25 cellular contexts compared by ENCODE assay signal in genomic region chr5:56340196-56340980, GRCh38.
DNase-seq lines count a peak whose midpoint lies in the region; ATAC-seq and TF ChIP-seq lines count a peak whose summit lies in the region.
"Had no signal": no experiment of that assay in that cellular context is flagged by ENCODE, and none has a peak within 500 bp of the region (broad histone marks: within the 10 kb centered on the region; RNA-seq: fewer than 3 reads in every experiment).

No MANE protein-coding gene starts in this region.

- no peaks in the 10 kb centered on the region for H3K9me2 ChIP-seq in hepatocyte (replicated peaks; ENCODE audit: insufficient read depth)

- TF ChIP-seq CTCF in epithelial cell of esophagus (IDR thresholded peaks at IDR 0.05; ENCODE audit: insufficient read depth, low read depth, low read length, missing control alignments) (no peak), hepatocyte (IDR thresholded peaks at IDR 0.05; ENCODE audit: poor library complexity) (no peak)

- no peak overlapping the region for H2AFZ ChIP-seq in hepatocyte

- H3K27me3 ChIP-seq in hepatocyte: no peaks in the 10 kb centered on the region
- H3K27me3 ChIP-seq: SJSA1 had no signal

- no peak overlapping the region for H3K4me2 ChIP-seq in hepatocyte

- H3K4me3 Mint-ChIP-seq in T-helper 2 cell treated with Interferon-gamma antibody and Interleukin-4, amounts not matched to agents 5 μg/mL and 100 μg/mL, for 36 hours: no peak overlapping the region
- H3K4me3 Mint-ChIP-seq: B cell; CD8-positive, alpha-beta T cell; H9; HFFc6 had no signal

- DNase-seq in SK-MEL-5 (ENCODE audit: low read depth, low spot score) (peak; percentile 93), epithelial cell of esophagus (ENCODE audit: low read depth) (peak; percentile 55), hepatocyte (ENCODE audit: low spot score) (no peak), AML-193 (lab: John Stamatoyannopoulos, UW) (no peak), NCI-H1930 (lab: John Stamatoyannopoulos, UW) (no peak)
- no peak for DNase-seq in T-helper 2 cell treated with Interferon-gamma antibody and Interleukin-4, amounts not matched to agents 5 μg/mL and 100 μg/mL, for 36 hours (ENCODE audit: low spot score)
- DNase-seq: Caco-2; CD8-positive, alpha-beta T cell; DMS 273 treated with DMSO at 0.1 percent for 48 hours; DMS79; H9; HFFc6; KG1; MM.1S; NCI-H1417; NCI-H1694; NCI-H2081; NCI-H2227 treated with DMSO at 0.1 percent for 48 hours; NCI-H526 treated with DMSO at 0.1 percent for 48 hours; Right ventricle myocardium superior; RPMI8226 had no signal

- no peaks in the 10 kb centered on the region for H3K79me2 ChIP-seq in hepatocyte

- in situ Hi-C loops in SK-MEL-5 (cut with HindIII; ENCODE audit: low pct_unique_long_range_greater_than_20kb, low sequenced_read_pairs): no loop called here

- H3K36me3 Mint-ChIP-seq in T-helper 2 cell treated with Interferon-gamma antibody and Interleukin-4, amounts not matched to agents 5 μg/mL and 100 μg/mL, for 36 hours (ENCODE audit: low read depth): peaks cover 8% of the 10 kb centered on the region
- H3K36me3 Mint-ChIP-seq: CD8-positive, alpha-beta T cell had no signal

- H3K4me1 Mint-ChIP-seq in T-helper 2 cell treated with Interferon-gamma antibody and Interleukin-4, amounts not matched to agents 5 μg/mL and 100 μg/mL, for 36 hours (ENCODE audit: low read depth): peaks cover 3% of the 10 kb centered on the region
- H3K4me1 Mint-ChIP-seq: H9 had no signal

- no peak overlapping the region for H3K4me3 ChIP-seq in epithelial cell of esophagus (ENCODE audit: low read length)
- no peak overlapping the region for H3K4me3 ChIP-seq in hepatocyte
- H3K4me3 ChIP-seq: SJSA1 had no signal

- H3K27ac ChIP-seq in hepatocyte: peak overlapping the region; percentile 6
- H3K27ac ChIP-seq: C4-2B, SJSA1 had no signal

- WGBS in hepatocyte (ENCODE audit: low lambda C conversion rate, missing lambda C conversion rate): 64% methylated on average over 3 of the region's 3 CpGs

- H3K36me3 ChIP-seq in hepatocyte (replicated peaks; ENCODE audit: insufficient read depth, low read depth): no peaks in the 10 kb centered on the region
- H3K36me3 ChIP-seq: SJSA1 had no signal

- no peaks in the 10 kb centered on the region for H3K27me3 Mint-ChIP-seq in T-helper 2 cell treated with Interferon-gamma antibody and Interleukin-4, amounts not matched to agents 5 μg/mL and 100 μg/mL, for 36 hours (ENCODE audit: low read depth)
- H3K27me3 Mint-ChIP-seq: B cell had no signal

- H3K9me3 ChIP-seq in hepatocyte (ENCODE audit: low read depth): no peaks in the 10 kb centered on the region
- H3K9me3 ChIP-seq: SJSA1 had no signal

- H3K4me1 ChIP-seq in hepatocyte (ENCODE audit: insufficient read depth): no peaks in the 10 kb centered on the region
- H3K4me1 ChIP-seq: Caco-2 had no signal

- H4K20me1 ChIP-seq in hepatocyte (ENCODE audit: insufficient read depth, poor library complexity, severe bottlenecking): no peaks in the 10 kb centered on the region

- H3K27ac Mint-ChIP-seq in T-helper 2 cell treated with Interferon-gamma antibody and Interleukin-4, amounts not matched to agents 5 μg/mL and 100 μg/mL, for 36 hours: no peak overlapping the region
- H3K27ac Mint-ChIP-seq: B cell; CD8-positive, alpha-beta T cell; H9; HFFc6 had no signal

- ATAC-seq in HG03159 (IDR thresholded peaks at IDR 0.05; ENCODE audit: unreplicated experiment): no peak
- ATAC-seq: CD8-positive, alpha-beta T cell had no signal

- H3K9me3 Mint-ChIP-seq in T-helper 2 cell treated with Interferon-gamma antibody and Interleukin-4, amounts not matched to agents 5 μg/mL and 100 μg/mL, for 36 hours: peaks cover 26% of the 10 kb centered on the region

Comparison
In these comparisons a context has a peak if more than half of its experiments do, and no peak if none do; other contexts are left out.
1. DNase-seq: peak in SK-MEL-5 (single experiment) and epithelial cell of esophagus (single experiment); none in hepatocyte (single experiment), AML-193 (0 of 2), NCI-H1930 (0 of 2) and T-helper 2 cell treated with Interferon-gamma antibody and Interleukin-4, amounts not matched to agents 5 μg/mL and 100 μg/mL, for 36 hours (single experiment).